ENCODE assay signal across 10 cellular contexts in the genomic region with DNA sequence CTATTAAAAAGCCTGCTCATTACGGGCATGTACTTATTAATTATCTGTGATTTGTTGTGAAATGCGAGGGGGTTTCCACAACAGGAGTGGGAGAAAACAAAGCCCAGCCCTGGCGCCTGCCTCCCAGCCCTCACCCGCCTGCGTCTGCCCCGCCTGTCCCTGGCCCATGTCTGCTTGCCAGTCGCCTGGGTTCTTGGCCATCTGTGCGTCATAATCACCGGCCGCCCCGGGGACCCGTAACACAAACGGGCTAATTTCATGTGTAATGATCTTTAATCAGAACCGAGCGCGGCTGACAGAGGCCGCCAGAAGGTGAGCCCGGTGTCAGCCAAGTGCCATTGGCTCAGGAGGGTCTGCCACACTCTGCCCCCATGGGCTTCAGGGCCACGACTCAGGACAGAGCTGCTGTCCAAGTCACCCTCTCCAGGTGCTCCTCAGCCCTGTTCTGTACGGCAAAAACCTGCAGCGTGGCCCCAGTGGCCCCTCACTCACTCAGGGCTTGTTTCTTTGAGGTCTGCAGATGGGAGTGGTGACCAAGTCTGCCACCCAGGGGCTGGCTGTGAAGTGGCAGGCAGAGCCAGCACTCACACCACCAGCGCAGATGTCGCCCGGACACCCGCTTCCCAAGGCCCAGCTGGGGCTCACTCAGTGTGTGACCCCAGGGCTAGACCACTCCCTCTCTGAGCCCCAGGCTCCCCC. TPM values are rescaled to one million over a fixed set of nuclear protein-coding genes. Genes with fewer than 3 reads are reported as not detected.
DNase-seq lines count a peak whose midpoint lies in the region; ATAC-seq, FAIRE-seq and TF ChIP-seq lines count a peak whose summit lies in the region.
"Had no signal": no experiment of that assay in that cellular context is flagged by ENCODE, and none has a peak within 500 bp of the region (broad histone marks: within the 10 kb centered on the region; RNA-seq: fewer than 3 reads in every experiment).

No MANE protein-coding gene starts in this region.

- no peak overlapping the region for H3K27ac Mint-ChIP-seq in chondrocyte (ENCODE audit: unreplicated experiment)
- H3K27ac Mint-ChIP-seq in osteocyte (ENCODE audit: unreplicated experiment) = no peak overlapping the region
- H3K27ac Mint-ChIP-seq: T-helper 1 cell treated with Interleukin-12 subunit alpha and Interleukin-12 subunit beta and Interleukin-4 antibody, amounts not matched to agents 30 μg/mL and 1 μg/mL, for 36 hours had no signal

- TF ChIP-seq POLR2A in GM12892 (IDR thresholded peaks at IDR 0.05; ENCODE audit: low read depth, low read length) = no peak

- H3K4me3 ChIP-seq in Loucy (ENCODE audit: low read length, poor library complexity, severe bottlenecking) = no peak overlapping the region
- H3K4me3 ChIP-seq: BLaER1 treated with 17β-estradiol and CSF1 and Interleukin-3, amounts not matched to agents 10 nM and 100 nM had no signal

- DNase-seq in NCI-H1694 (lab: John Stamatoyannopoulos, UW) (peak; percentile 19), NCI-H1694 treated with DMSO at 0.1 percent for 48 hours (lab: John Stamatoyannopoulos, UW) (no peak), chondrocyte (ENCODE audit: low spot score) (no peak), osteocyte (ENCODE audit: extremely low spot score, unreplicated experiment) (no peak), GM12892 (ENCODE audit: insufficient read length) (no peak)
- DNase-seq in stimulated activated naive CD4-positive, alpha-beta T cell (lab: John Stamatoyannopoulos, UW) = no peak
- DNase-seq in activated T-cell treated with anti-CD3 and anti-CD28 coated beads, Interleukin-2, amount 50 U/mL, for 4 hours = no peak

- H3K4me1 Mint-ChIP-seq in chondrocyte (ENCODE audit: low read depth) (peaks cover 6% of the 10 kb centered on the region), osteocyte (ENCODE audit: unreplicated experiment) (no peaks in the 10 kb centered on the region)
- H3K4me1 Mint-ChIP-seq in activated T-cell treated with anti-CD3 and anti-CD28 coated beads, Interleukin-2, amount 50 U/mL, for 4 hours (ENCODE audit: low read depth) = peaks cover 2% of the 10 kb centered on the region

- no peak overlapping the region for H2AFZ ChIP-seq in Loucy (ENCODE audit: low read length)

- H3K27me3 Mint-ChIP-seq in chondrocyte (ENCODE audit: low read depth) = peaks cover 4% of the 10 kb centered on the region
- peaks cover 2% of the 10 kb centered on the region for H3K27me3 Mint-ChIP-seq in osteocyte (ENCODE audit: unreplicated experiment)
- H3K27me3 Mint-ChIP-seq in activated T-cell treated with anti-CD3 and anti-CD28 coated beads, Interleukin-2, amount 50 U/mL, for 4 hours (ENCODE audit: low read depth) = no peaks in the 10 kb centered on the region

- no peaks in the 10 kb centered on the region for H3K9me3 Mint-ChIP-seq in chondrocyte (ENCODE audit: low read depth)
- H3K9me3 Mint-ChIP-seq in osteocyte (ENCODE audit: unreplicated experiment) = no peaks in the 10 kb centered on the region
- no peaks in the 10 kb centered on the region for H3K9me3 Mint-ChIP-seq in activated T-cell treated with anti-CD3 and anti-CD28 coated beads, Interleukin-2, amount 50 U/mL, for 4 hours
- H3K9me3 Mint-ChIP-seq: T-helper 1 cell treated with Interleukin-12 subunit alpha and Interleukin-12 subunit beta and Interleukin-4 antibody, amounts not matched to agents 30 μg/mL and 1 μg/mL, for 36 hours had no signal

- no peak for ATAC-seq in activated T-cell treated with anti-CD3 and anti-CD28 coated beads, Interleukin-2, amount 50 U/mL, for 4 hours

- no peaks in the 10 kb centered on the region for H3K79me2 ChIP-seq in Loucy (ENCODE audit: insufficient read depth, low read length)

- H3K4me1 ChIP-seq in Loucy (ENCODE audit: insufficient read depth, low read length, poor library complexity, severe bottlenecking) = peaks cover 18% of the 10 kb centered on the region

- no peak overlapping the region for H3K4me2 ChIP-seq in Loucy (ENCODE audit: low read depth, low read length, poor library complexity, severe bottlenecking)
- H3K4me2 ChIP-seq: BLaER1 treated with 17β-estradiol and CSF1 and Interleukin-3, amounts not matched to agents 10 nM and 100 nM had no signal

- no peaks in the 10 kb centered on the region for H3K9me2 ChIP-seq in Loucy (replicated peaks; ENCODE audit: low read depth, low read length)

- H3K36me3 ChIP-seq in Loucy (ENCODE audit: insufficient read depth, low read length) = no peaks in the 10 kb centered on the region
- H3K36me3 ChIP-seq: BLaER1 treated with 17β-estradiol and CSF1 and Interleukin-3, amounts not matched to agents 10 nM and 100 nM had no signal

- TF ChIP-seq CTCF in Loucy (conservative IDR thresholded peaks at IDR 0.05; ENCODE audit: low read length) = peak; percentile 59
- TF ChIP-seq CTCF in chondrocyte (IDR thresholded peaks at IDR 0.05) = peak; percentile 74
- peak; percentile 50 for TF ChIP-seq CTCF in osteocyte (IDR thresholded peaks at IDR 0.05)

- no peaks in the 10 kb centered on the region for H3K27me3 ChIP-seq in Loucy (ENCODE audit: insufficient read depth, low read length, poor library complexity, severe bottlenecking)
- H3K27me3 ChIP-seq: BLaER1 treated with 17β-estradiol and CSF1 and Interleukin-3, amounts not matched to agents 10 nM and 100 nM had no signal

- H3K9me3 ChIP-seq in Loucy (ENCODE audit: insufficient read depth, low read depth, low read length) = no peaks in the 10 kb centered on the region
- H3K9me3 ChIP-seq: BLaER1 treated with 17β-estradiol and CSF1 and Interleukin-3, amounts not matched to agents 10 nM and 100 nM had no signal

- H3F3A ChIP-seq in Loucy (ENCODE audit: low read depth) = no peaks in the 10 kb centered on the region

- no peak overlapping the region for H3K9ac ChIP-seq in Loucy (ENCODE audit: low read depth, low read length, poor library complexity, severe bottlenecking)
- H3K9ac ChIP-seq: BLaER1 treated with 17β-estradiol and CSF1 and Interleukin-3, amounts not matched to agents 10 nM and 100 nM had no signal

- FAIRE-seq in GM12892 (lab: Jason Lieb, UNC) = no peak

- H3K36me3 Mint-ChIP-seq in chondrocyte (ENCODE audit: low read depth) = no peaks in the 10 kb centered on the region
- no peaks in the 10 kb centered on the region for H3K36me3 Mint-ChIP-seq in osteocyte (ENCODE audit: unreplicated experiment)
- H3K36me3 Mint-ChIP-seq in activated T-cell treated with anti-CD3 and anti-CD28 coated beads, Interleukin-2, amount 50 U/mL, for 4 hours (ENCODE audit: insufficient read depth) = no peaks in the 10 kb centered on the region

- H4K20me1 ChIP-seq in Loucy (ENCODE audit: insufficient read depth, low read length, poor library complexity, severe bottlenecking) = no peaks in the 10 kb centered on the region
- H4K20me1 ChIP-seq: BLaER1 treated with 17β-estradiol and CSF1 and Interleukin-3, amounts not matched to agents 10 nM and 100 nM had no signal

- H3K4me3 Mint-ChIP-seq in chondrocyte (ENCODE audit: unreplicated experiment) (no peak overlapping the region), osteocyte (ENCODE audit: unreplicated experiment) (no peak overlapping the region)
- H3K4me3 Mint-ChIP-seq in activated T-cell treated with anti-CD3 and anti-CD28 coated beads, Interleukin-2, amount 50 U/mL, for 4 hours = no peak overlapping the region
- H3K4me3 Mint-ChIP-seq: T-helper 1 cell treated with Interleukin-12 subunit alpha and Interleukin-12 subunit beta and Interleukin-4 antibody, amounts not matched to agents 30 μg/mL and 1 μg/mL, for 36 hours had no signal

RNA-seq across cellular contexts. Expression of a gene that starts 28.8 kb away (rescaled TPM):
- 45.8 to 51.8 TPM (median 50.4 TPM) in 3 replicates for total RNA-seq in chondrocyte
- 63.2 and 69.0 TPM in 2 replicates for total RNA-seq in osteocyte
- total RNA-seq in activated T-cell treated with anti-CD3 and anti-CD28 coated beads, Interleukin-2, amount 50 U/mL, for 4 hours = 10 to 100 TPM; 25.2 to 27.4 (median 25.4) TPM
- polyA plus RNA-seq in GM12892 (2012; ENCODE audit: missing spikeins) = 4.3 TPM

RNA-seq across cellular contexts. Expression of a gene that starts 37.5 kb away (rescaled TPM):
- 18.2 to 29.4 TPM (median 19.5 TPM) in 3 replicates for total RNA-seq in chondrocyte
- total RNA-seq in osteocyte = 17.2 and 18.2 TPM in 2 replicates
- total RNA-seq in activated T-cell treated with anti-CD3 and anti-CD28 coated beads, Interleukin-2, amount 50 U/mL, for 4 hours = 10 to 100 TPM; 31.8 to 35.3 (median 33.1) TPM
- 11.5 TPM for polyA plus RNA-seq in GM12892 (2012; ENCODE audit: missing spikeins)

RNA-seq across cellular contexts. Expression of a gene that starts 37.6 kb away (rescaled TPM):
- total RNA-seq in chondrocyte (19.8 to 26.9 TPM (median 21.7 TPM) in 3 replicates), osteocyte (21.0 and 25.9 TPM in 2 replicates)
- 10 to 100 TPM; 34.0 to 46.9 (median 37.0) TPM for total RNA-seq in activated T-cell treated with anti-CD3 and anti-CD28 coated beads, Interleukin-2, amount 50 U/mL, for 4 hours
- 30.4 TPM for polyA plus RNA-seq in GM12892 (2012; ENCODE audit: missing spikeins)

RNA-seq across cellular contexts. Expression of a gene that starts 42.6 kb away (rescaled TPM):
- total RNA-seq in chondrocyte (0.41 to 2.0 TPM (median 1.1 TPM) in 3 replicates), osteocyte (0.50 and 1.6 TPM in 2 replicates)
- 1 to 10 TPM in 1 of 3 donors, under 1 TPM in 2; 0.71 to 1.0 (median 0.96) TPM for total RNA-seq in activated T-cell treated with anti-CD3 and anti-CD28 coated beads, Interleukin-2, amount 50 U/mL, for 4 hours
- 0.76 TPM for polyA plus RNA-seq in GM12892 (2012; ENCODE audit: missing spikeins)

RNA-seq across cellular contexts. Expression of a gene that starts 47.5 kb away (rescaled TPM):
- total RNA-seq in chondrocyte (17.3 to 22.4 TPM (median 21.8 TPM) in 3 replicates), osteocyte (12.8 and 13.7 TPM in 2 replicates)
- 10 to 100 TPM; 33.7 to 40.3 (median 37.3) TPM for total RNA-seq in activated T-cell treated with anti-CD3 and anti-CD28 coated beads, Interleukin-2, amount 50 U/mL, for 4 hours
- 30.1 TPM for polyA plus RNA-seq in GM12892 (2012; ENCODE audit: missing spikeins)
